30 cellular contexts compared by ENCODE assay signal in the genomic region with DNA sequence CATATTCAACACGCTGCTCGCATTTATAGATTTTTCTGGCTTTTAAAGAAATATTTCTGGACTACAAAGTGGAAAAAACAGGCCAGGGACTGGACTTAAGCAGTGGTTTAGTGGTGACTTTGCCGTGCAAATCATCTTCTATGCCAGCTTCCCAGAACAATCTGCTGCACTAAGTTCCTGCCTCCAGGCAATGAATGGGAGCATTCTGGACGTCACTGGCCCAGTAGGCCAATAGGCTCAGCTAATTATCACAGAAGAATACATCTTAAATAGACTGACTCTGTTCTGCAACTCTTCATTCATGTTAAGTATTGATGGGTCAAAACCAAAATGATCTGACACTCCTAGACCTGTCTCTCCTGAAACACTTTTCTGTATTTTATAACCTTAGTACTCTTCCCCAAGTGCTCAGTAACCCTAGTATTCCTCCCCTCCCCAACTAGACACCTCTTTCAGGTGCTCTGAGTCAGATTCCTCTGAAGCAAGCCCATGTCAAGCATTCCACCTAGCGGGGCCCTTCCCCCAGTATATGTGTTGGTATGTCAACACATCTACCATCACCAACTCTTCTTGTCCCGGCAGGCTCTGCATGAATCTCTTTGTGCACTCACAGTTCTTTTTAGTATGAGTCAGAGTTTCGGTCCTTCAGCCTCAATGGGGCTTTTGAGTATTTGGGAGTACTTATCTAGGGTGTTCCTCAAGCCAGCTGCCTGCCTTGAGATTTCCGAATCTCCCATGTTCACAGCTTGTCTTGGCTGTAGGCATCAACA.
DNase-seq lines count a peak whose midpoint lies in the region; ATAC-seq, FAIRE-seq and TF ChIP-seq lines count a peak whose summit lies in the region.
"Had no signal": no experiment of that assay in that cellular context is flagged by ENCODE, and none has a peak within 500 bp of the region (broad histone marks: within the 10 kb centered on the region; RNA-seq: fewer than 3 reads in every experiment).

No MANE protein-coding gene starts in this region.

- H3K27me3 ChIP-seq in RWPE2 (ENCODE audit: insufficient read depth, poor library complexity, severe bottlenecking) (no peaks in the 10 kb centered on the region), upper lobe of left lung (no peaks in the 10 kb centered on the region)
- H3K27me3 ChIP-seq: BLaER1, ovary, stomach, thyroid gland had no signal

- H3K9me3 ChIP-seq in RWPE2 (ENCODE audit: severe bottlenecking) (no peaks in the 10 kb centered on the region), upper lobe of left lung (no peaks in the 10 kb centered on the region)
- H3K9me3 ChIP-seq: BLaER1, ovary, stomach, thyroid gland had no signal

- H3K36me3 ChIP-seq in RWPE2 (ENCODE audit: low read depth) (no peaks in the 10 kb centered on the region), upper lobe of left lung (no peaks in the 10 kb centered on the region)
- H3K36me3 ChIP-seq: BLaER1, ovary, stomach, thyroid gland, WERI-Rb-1 had no signal

- no peak for TF ChIP-seq POLR2A in upper lobe of left lung (IDR thresholded peaks at IDR 0.05)

- no peak overlapping the region for H3K4me3 ChIP-seq in RWPE2 (ENCODE audit: severe bottlenecking)
- no peak overlapping the region for H3K4me3 ChIP-seq in upper lobe of left lung
- H3K4me3 ChIP-seq: BLaER1, ovary, skin epidermis, stomach, thyroid gland had no signal

- DNase-seq in RWPE2 (ENCODE audit: low spot score) (peak; percentile 95), inferior parietal cortex (ENCODE audit: extremely low spot score) (peak; percentile 8), upper lobe of left lung (peak in 1 of 2 donors; percentile 56), NCI-H345 treated with DMSO at 0.1 percent for 48 hours (lab: John Stamatoyannopoulos, UW; ENCODE audit: unreplicated experiment) (no peak), D721Med (ENCODE audit: insufficient read length, low spot score) (no peak), T-helper 2 cell (no peak)
- DNase-seq: activated CD4-positive, alpha-beta T cell treated with anti-CD3 and anti-CD28 coated beads, Interleukin-2, amount 10 ng/mL, durations not matched to agents 24 days and 14 days; activated gamma-delta T cell; activated T-cell treated with anti-CD3 and anti-CD28 coated beads, Interleukin-2, amount 50 U/mL, for 24 hours; COR-L47; dermis blood vessel endothelial cell; kidney; NCI-H1436; NCI-H2081 treated with DMSO at 0.1 percent for 48 hours; NCI-H345; nephron progenitor cell; retina; SHP77; stimulated activated CD4-positive, alpha-beta T cell treated with anti-CD3 and anti-CD28 coated beads, Interleukin-1b, Interleukin-23, amount 100 ng/mL, for 48 hours; stimulated activated CD8-positive, alpha-beta memory T cell treated with anti-CD3 and anti-CD28 coated beads, Interleukin-4, amount 100 ng/mL, for 48 hours; stomach; T-helper 9 cell; thyroid gland; WERI-Rb-1 had no signal

- FAIRE-seq in D721Med (lab: Jason Lieb, UNC) = no peak
- FAIRE-seq: H1, kidney had no signal

- peak in 1 of 4 donors; percentile 71 for TF ChIP-seq EP300 in upper lobe of left lung (IDR thresholded peaks at IDR 0.05)

- H3K27ac ChIP-seq in RWPE2 (ENCODE audit: poor library complexity, severe bottlenecking) = peak overlapping the region; percentile 70
- no peak overlapping the region for H3K27ac ChIP-seq in upper lobe of left lung
- H3K27ac ChIP-seq: BLaER1, KMS-11, ovary, stomach, thyroid gland, WERI-Rb-1 had no signal

- TF ChIP-seq CTCF in RWPE2 (IDR thresholded peaks at IDR 0.05; ENCODE audit: poor library complexity, severe bottlenecking) (no peak), upper lobe of left lung (IDR thresholded peaks at IDR 0.05) (no peak), D721Med (IDR thresholded peaks at IDR 0.05; ENCODE audit: insufficient read depth, missing control alignments) (no peak)

- peak; percentile 39 for ATAC-seq in GM19463 (IDR thresholded peaks at IDR 0.05; ENCODE audit: unreplicated experiment)
- peak; percentile 91 for ATAC-seq in RWPE2 (ENCODE audit: low read depth)
- ATAC-seq in upper lobe of left lung (ENCODE audit: low FRiP score in 2 of 2) = peak; percentile 63 to 85

- WGBS in upper lobe of left lung, 2 donors = 71 to 81% methylated on average over 8 of the region's 8 CpGs

- H3K4me1 ChIP-seq in RWPE2 (ENCODE audit: insufficient read depth, poor library complexity, severe bottlenecking) (peaks cover 45% of the 10 kb centered on the region), upper lobe of left lung (peaks cover 0 to 3% (median 0%) of the 10 kb centered on the region in 4 donors)
- H3K4me1 ChIP-seq: BLaER1, stomach, thyroid gland had no signal

Comparison
In these comparisons a context has a peak if more than half of its experiments do, and no peak if none do; other contexts are left out.
1. ATAC-seq: peak in every context shown above with its lines; median percentile 91 in RWPE2; 74 in upper lobe of left lung; 39 in GM19463.
2. DNase-seq: peak in RWPE2 (single experiment) and inferior parietal cortex (single experiment); none in NCI-H345 treated with DMSO at 0.1 percent for 48 hours (single experiment), D721Med (single experiment) and T-helper 2 cell (0 of 5).